Comparison of ENCODE assay signal across 33 cellular contexts in genomic region chr15:24835301-24835700, GRCh38.
"Had no signal": no experiment of that assay in that cellular context is flagged by ENCODE, and none has a peak within 500 bp of the region (broad histone marks: within the 10 kb centered on the region; RNA-seq: fewer than 3 reads in every experiment).

No MANE protein-coding gene starts in this region.

- H3K27me3 Mint-ChIP-seq: activated CD4-positive, alpha-beta T cell treated with anti-CD3 and anti-CD28 coated beads for 36 hours; activated CD4-positive, alpha-beta T cell treated with anti-CD3 and anti-CD28 coated beads, Interleukin-2, amount 10 ng/mL, durations not matched to agents 7 days and 5 days; activated naive CD4-positive, alpha-beta T cell treated with anti-CD3 and anti-CD28 coated beads, Interleukin-2, amount 10 ng/mL, durations not matched to agents 7 days and 5 days; activated naive CD8-positive, alpha-beta T cell treated with anti-CD3 and anti-CD28 coated beads, Interleukin-2, amount 50 U/mL, for 24 hours; brain had no signal

- FAIRE-seq: bronchial epithelial cell had no signal

- ATAC-seq: activated CD4-positive, alpha-beta T cell treated with anti-CD3 and anti-CD28 coated beads for 36 hours; activated CD4-positive, CD25-positive, alpha-beta regulatory T cell treated with anti-CD3 and anti-CD28 coated beads, Interleukin-2, amount 50 U/mL, for 24 hours; activated CD8-positive, alpha-beta T cell treated with anti-CD3 and anti-CD28 coated beads, Interleukin-2, amount 10 ng/mL, durations not matched to agents 7 days and 5 days; activated naive CD8-positive, alpha-beta T cell treated with anti-CD3 and anti-CD28 coated beads, Interleukin-2, amount 50 U/mL, for 24 hours; activated T-cell treated with anti-CD3 and anti-CD28 coated beads, Interleukin-2, amount 50 U/mL, for 4 hours; Right ventricle myocardium inferior; WTC11 had no signal

- H3K27ac ChIP-seq: PC-9, RWPE1 had no signal

- H2AFZ ChIP-seq: PC-9 had no signal

- DNase-seq: activated CD4-positive, alpha-beta T cell treated with anti-CD3 and anti-CD28 coated beads for 36 hours; activated CD4-positive, alpha-beta T cell treated with anti-CD3 and anti-CD28 coated beads, Interleukin-2, amount 10 ng/mL, durations not matched to agents 7 days and 5 days; activated CD4-positive, alpha-beta T cell treated with anti-CD3 and anti-CD28 coated beads, Interleukin-2, amount 50 U/mL, for 48 hours; activated CD8-positive, alpha-beta memory T cell treated with anti-CD3 and anti-CD28 coated beads, Interleukin-2, amount 50 U/mL, for 4 hours; activated CD8-positive, alpha-beta T cell treated with anti-CD3 and anti-CD28 coated beads, Interleukin-2, amount 10 ng/mL, durations not matched to agents 7 days and 5 days; activated gamma-delta T cell treated with Interleukin-2 at 50 U/mL for 16 hours; activated naive CD4-positive, alpha-beta T cell treated with anti-CD3 and anti-CD28 coated beads, Interleukin-2, amount 10 ng/mL, durations not matched to agents 7 days and 5 days; activated naive CD8-positive, alpha-beta T cell treated with anti-CD3 and anti-CD28 coated beads, Interleukin-2, amount 50 U/mL, for 24 hours; activated T-cell treated with anti-CD3 and anti-CD28 coated beads for 4 hours; activated T-cell treated with anti-CD3 and anti-CD28 coated beads, Interleukin-2, amount 50 U/mL, for 4 hours; anterior cingulate cortex; caudate nucleus; cerebellar nuclear complex; NCI-H1105; NCI-H1417 treated with DMSO at 0.1 percent for 48 hours; NCI-H187 treated with DMSO at 0.1 percent for 48 hours; NCI-H2081 treated with DMSO at 0.1 percent for 48 hours; NCI-H510A; NCI-H526; NCI-H748 treated with DMSO at 0.1 percent for 48 hours; NK-92 treated with Interleukin-12 subunit alpha and Interleukin-12 subunit beta, amount 100 ng/mL, for 24 hours; PC-9; SIG-M5 had no signal

- H3K4me3 Mint-ChIP-seq: activated CD4-positive, alpha-beta T cell treated with anti-CD3 and anti-CD28 coated beads for 36 hours; activated CD4-positive, alpha-beta T cell treated with anti-CD3 and anti-CD28 coated beads, Interleukin-2, amount 10 ng/mL, durations not matched to agents 7 days and 5 days; activated CD8-positive, alpha-beta T cell treated with anti-CD3 and anti-CD28 coated beads, Interleukin-2, amount 10 ng/mL, durations not matched to agents 7 days and 5 days; activated naive CD4-positive, alpha-beta T cell treated with anti-CD3 and anti-CD28 coated beads, Interleukin-2, amount 10 ng/mL, durations not matched to agents 7 days and 5 days; activated naive CD8-positive, alpha-beta T cell; activated naive CD8-positive, alpha-beta T cell treated with anti-CD3 and anti-CD28 coated beads, Interleukin-2, amount 50 U/mL, for 24 hours; activated T-cell treated with anti-CD3 and anti-CD28 coated beads, Interleukin-2, amount 50 U/mL, for 4 hours; activated T-helper 1 cell treated with anti-CD3 and anti-CD28 coated beads, Interleukin-12 subunit alpha, Interleukin-12 subunit beta, Interleukin-2, Interleukin-4 antibody, amounts not matched to agents 30 ng/mL and 10 ng/mL and 1 ng/mL, durations not matched to agents 14 hours and 24 hours and 36 hours; brain; T-helper 1 cell treated with Interleukin-12 subunit alpha and Interleukin-12 subunit beta and Interleukin-4 antibody, amounts not matched to agents 30 μg/mL and 1 μg/mL, for 36 hours; T-helper 2 cell treated with Interferon-gamma antibody and Interleukin-4, amounts not matched to agents 5 μg/mL and 100 μg/mL, for 36 hours; WTC11 had no signal

- H3K4me3 ChIP-seq: PC-9 had no signal

- H3K36me3 Mint-ChIP-seq: activated naive CD4-positive, alpha-beta T cell treated with anti-CD3 and anti-CD28 coated beads, Interleukin-2, amount 10 ng/mL, durations not matched to agents 7 days and 5 days; activated naive CD8-positive, alpha-beta T cell; brain had no signal

- H3K4me2 ChIP-seq: PC-9 had no signal

- H3K4me1 Mint-ChIP-seq: activated CD4-positive, alpha-beta T cell treated with anti-CD3 and anti-CD28 coated beads for 36 hours; activated CD4-positive, alpha-beta T cell treated with anti-CD3 and anti-CD28 coated beads, Interleukin-2, amount 10 ng/mL, durations not matched to agents 7 days and 5 days; activated naive CD4-positive, alpha-beta T cell treated with anti-CD3 and anti-CD28 coated beads, Interleukin-2, amount 10 ng/mL, durations not matched to agents 7 days and 5 days; activated naive CD8-positive, alpha-beta T cell treated with anti-CD3 and anti-CD28 coated beads, Interleukin-2, amount 50 U/mL, for 24 hours; brain had no signal

- H3K27ac Mint-ChIP-seq: activated CD4-positive, alpha-beta T cell treated with anti-CD3 and anti-CD28 coated beads for 36 hours; activated CD4-positive, alpha-beta T cell treated with anti-CD3 and anti-CD28 coated beads, Interleukin-2, amount 10 ng/mL, durations not matched to agents 7 days and 5 days; activated CD8-positive, alpha-beta T cell treated with anti-CD3 and anti-CD28 coated beads, Interleukin-2, amount 10 ng/mL, durations not matched to agents 7 days and 5 days; activated naive CD4-positive, alpha-beta T cell treated with anti-CD3 and anti-CD28 coated beads, Interleukin-2, amount 10 ng/mL, durations not matched to agents 7 days and 5 days; activated naive CD8-positive, alpha-beta T cell; activated naive CD8-positive, alpha-beta T cell treated with anti-CD3 and anti-CD28 coated beads, Interleukin-2, amount 50 U/mL, for 24 hours; activated T-helper 1 cell treated with anti-CD3 and anti-CD28 coated beads, Interleukin-12 subunit alpha, Interleukin-12 subunit beta, Interleukin-2, Interleukin-4 antibody, amounts not matched to agents 30 ng/mL and 10 ng/mL and 1 ng/mL, durations not matched to agents 14 hours and 24 hours and 36 hours; brain; T-helper 1 cell treated with Interleukin-12 subunit alpha and Interleukin-12 subunit beta and Interleukin-4 antibody, amounts not matched to agents 30 μg/mL and 1 μg/mL, for 36 hours; T-helper 2 cell treated with Interferon-gamma antibody and Interleukin-4, amounts not matched to agents 5 μg/mL and 100 μg/mL, for 36 hours; WTC11 had no signal
